In genomic region chr5:674630-675011, GRCh38 we compare ENCODE assay signal across 11 cellular contexts. TPM values are rescaled to one million over a fixed set of nuclear protein-coding genes. Genes with fewer than 3 reads are reported as not detected.
DNase-seq lines count a peak whose midpoint lies in the region; ATAC-seq, FAIRE-seq and TF ChIP-seq lines count a peak whose summit lies in the region.
"Had no signal": no experiment of that assay in that cellular context is flagged by ENCODE, and none has a peak within 500 bp of the region (broad histone marks: within the 10 kb centered on the region; RNA-seq: fewer than 3 reads in every experiment).

No MANE protein-coding gene starts in this region.

- H3K79me1 ChIP-seq in H9 (ENCODE audit: insufficient read depth, low read depth, low read length, poor library complexity, severe bottlenecking): no peaks in the 10 kb centered on the region

- H3K27ac Mint-ChIP-seq in H9: no peak overlapping the region

- H4K20me1 ChIP-seq in H9 (ENCODE audit: control insufficient read depth, insufficient read depth, insufficient read length) (no peaks in the 10 kb centered on the region), SK-N-SH (ENCODE audit: insufficient read depth) (0 out of 2 replicates have a peak, but pooled peaks cover 3% of the 10 kb centered on the region)

- no peak for TF ChIP-seq RAD21 in SK-N-SH (IDR thresholded peaks at IDR 0.05; ENCODE audit: low read length)

- H3K4me1 ChIP-seq in H9 (ENCODE audit: insufficient read depth, low read length): no peaks in the 10 kb centered on the region
- peaks cover 45% of the 10 kb centered on the region for H3K4me1 ChIP-seq in muscle layer of colon (ENCODE audit: insufficient read depth, low read length)
- peaks cover 12 to 23% of the 10 kb centered on the region in 2 experiments; a peak in 2 of 4 replicates for H3K4me1 ChIP-seq in SK-N-SH (ENCODE audit: control insufficient read depth in 1 of 2, insufficient read depth in 2 of 2, low read depth in 1 of 2, low read length in 1 of 2)
- peaks cover 33% of the 10 kb centered on the region for H3K4me1 ChIP-seq in mucosa of descending colon (ENCODE audit: low read depth)

- H3K4me3 ChIP-seq in bronchial epithelial cell (ENCODE audit: low read depth, low read length) (no peak overlapping the region), muscle layer of colon (ENCODE audit: low read depth in 1 of 2, low read length in 2 of 2) (no peak overlapping the region), SK-N-SH (ENCODE audit: low read depth in 2 of 2, low read length in 1 of 2) (no peak overlapping the region), mucosa of descending colon (no peak overlapping the region)

- POLR2A ChIA-PET in SK-N-SH (lab: Yijun Ruan, JAX): no interaction called here

- no peak overlapping the region for H4K5ac ChIP-seq in H9 (ENCODE audit: insufficient read length, low read depth, low read length)

- no peaks in the 10 kb centered on the region for H3K36me3 Mint-ChIP-seq in H9 (ENCODE audit: insufficient read depth in 1 of 3, low read depth in 3 of 3)
- H3K36me3 Mint-ChIP-seq: CD4-positive, CD25-positive, alpha-beta regulatory T cell had no signal

- no peak for ATAC-seq in mucosa of descending colon
- no peak for ATAC-seq in HG03565 (IDR thresholded peaks at IDR 0.05; ENCODE audit: unreplicated experiment)

- no peak for FAIRE-seq in bronchial epithelial cell (lab: Jason Lieb, UNC)

- no peaks in the 10 kb centered on the region for H3K9me3 Mint-ChIP-seq in H9
- H3K9me3 Mint-ChIP-seq: CD4-positive, CD25-positive, alpha-beta regulatory T cell had no signal

- H3K4me2 ChIP-seq in H9 (ENCODE audit: insufficient read depth, insufficient read length, low read length) (no peak overlapping the region), SK-N-SH (no peak overlapping the region)

- no peak overlapping the region; the same call in 1 of the 2 replicates for H3K4ac ChIP-seq in H9 (ENCODE audit: low read depth, low read length)

- no peak overlapping the region for H3K27ac ChIP-seq in H9 (ENCODE audit: insufficient read length, low read depth, low read length)
- peak overlapping the region; percentile 80 for H3K27ac ChIP-seq in muscle layer of colon (ENCODE audit: low read depth, low read length)
- H3K27ac ChIP-seq in SK-N-SH (ENCODE audit: low read depth in 2 of 2, low read length in 1 of 2): no peak overlapping the region
- H3K27ac ChIP-seq: brain microvascular endothelial cell had no signal

- peaks cover 5 to 9% of the 10 kb centered on the region in 2 experiments for H3K4me1 Mint-ChIP-seq in H9

- peak overlapping the region; percentile 27 for H3K18ac ChIP-seq in H9 (ENCODE audit: insufficient read length, low read depth, low read length)

- no peak overlapping the region for H3K4me3 Mint-ChIP-seq in H9
- H3K4me3 Mint-ChIP-seq: CD4-positive, CD25-positive, alpha-beta regulatory T cell had no signal

- no peak overlapping the region for H4K8ac ChIP-seq in H9 (replicated peaks; ENCODE audit: insufficient read length, low read depth, low read length)

- no peaks in the 10 kb centered on the region for H3K23me2 ChIP-seq in H9 (ENCODE audit: insufficient read length, low read depth, low read length, poor library complexity, severe bottlenecking)

- CTCF ChIA-PET in SK-N-SH (lab: Yijun Ruan, JAX): interaction anchor here (7.2 kb wide), 1 partner anchor 229 kb away, joined by 88 read pairs; no protein-coding TSS in a partner anchor

- H3K23ac ChIP-seq in H9 (ENCODE audit: insufficient read length, low read depth, low read length): no peak overlapping the region

- no peaks in the 10 kb centered on the region for H3F3A ChIP-seq in SK-N-SH (replicated peaks; ENCODE audit: insufficient read depth)

- H2BK5ac ChIP-seq in H9 (ENCODE audit: insufficient read length, low read length): no peak overlapping the region

- H3K9me2 ChIP-seq in SK-N-SH: no peaks in the 10 kb centered on the region

- no peak for TF ChIP-seq EP300 in SK-N-SH (IDR thresholded peaks at IDR 0.05; ENCODE audit: borderline replicate concordance in 1 of 2, low read depth in 1 of 2, low read length in 1 of 2)

- no peaks in the 10 kb centered on the region for H3K36me3 ChIP-seq in bronchial epithelial cell (ENCODE audit: control insufficient read depth, insufficient read depth, low read length)
- peaks cover 6% of the 10 kb centered on the region for H3K36me3 ChIP-seq in muscle layer of colon (ENCODE audit: insufficient read depth, low read length)
- H3K36me3 ChIP-seq in SK-N-SH (replicated peaks in 1 of 2; ENCODE audit: control insufficient read depth in 1 of 2, insufficient read depth in 2 of 2, low read length in 1 of 2): no peaks in the 10 kb centered on the region
- no peaks in the 10 kb centered on the region for H3K36me3 ChIP-seq in mucosa of descending colon (ENCODE audit: low read depth)
- H3K36me3 ChIP-seq: brain microvascular endothelial cell had no signal

- no peak overlapping the region for H2BK15ac ChIP-seq in H9 (ENCODE audit: low read depth, low read length)

- H3K27me3 ChIP-seq in H9 (ENCODE audit: insufficient read depth, low read length): no peaks in the 10 kb centered on the region; the same call in 1 of the 2 replicates
- peaks cover 5% of the 10 kb centered on the region for H3K27me3 ChIP-seq in bronchial epithelial cell (ENCODE audit: control insufficient read depth, insufficient read depth, low read length)
- H3K27me3 ChIP-seq in muscle layer of colon (ENCODE audit: control insufficient read depth in 1 of 2, insufficient read depth in 2 of 2, low read length in 2 of 2): no peaks in the 10 kb centered on the region
- H3K27me3 ChIP-seq in SK-N-SH (ENCODE audit: insufficient read depth): no peaks in the 10 kb centered on the region

- intact Hi-C loops in mucosa of descending colon (cut with DNase I, micrococcal nuclease): loop anchor here in 1 of 2 donors (5.0 kb wide), 1 partner anchor 228 kb away; no protein-coding TSS in a partner anchor

- TF ChIP-seq CTCF in H9 (conservative IDR thresholded peaks at IDR 0.05) (no peak), bronchial epithelial cell (IDR thresholded peaks at IDR 0.05; ENCODE audit: insufficient read depth, low read length, severe bottlenecking) (peak; percentile 1), SK-N-SH (IDR thresholded peaks at IDR 0.05) (no peak), mucosa of descending colon (IDR thresholded peaks at IDR 0.05) (no peak)

- H3K9ac ChIP-seq in H9 (ENCODE audit: extremely low read depth, insufficient read length, low read length): no peak overlapping the region
- no peak overlapping the region for H3K9ac ChIP-seq in muscle layer of colon (ENCODE audit: low read length)
- H3K9ac ChIP-seq in SK-N-SH: no peak overlapping the region

- H3K79me2 ChIP-seq in H9 (ENCODE audit: insufficient read depth, low read length) (no peaks in the 10 kb centered on the region), SK-N-SH (ENCODE audit: insufficient read depth) (no peaks in the 10 kb centered on the region)

- peak overlapping the region; percentile 21; the same call in 1 of the 2 replicates for H3K14ac ChIP-seq in H9 (ENCODE audit: insufficient read depth, low read length)

- H2AK5ac ChIP-seq in H9 (ENCODE audit: insufficient read length, low read length): no peak overlapping the region

- DNase-seq in Ammon's horn (ENCODE audit: low spot score): peak; percentile 64
- peak; percentile 43 for DNase-seq in H9
- DNase-seq in bronchial epithelial cell (ENCODE audit: low read depth): no peak
- no peak for DNase-seq in SK-N-SH
- no peak for DNase-seq in mucosa of descending colon
- DNase-seq in pons (ENCODE audit: low spot score): no peak
- DNase-seq: brain microvascular endothelial cell; CD4-positive, CD25-positive, alpha-beta regulatory T cell; NCI-H2081 treated with DMSO at 0.1 percent for 48 hours had no signal

- no peak overlapping the region for H3T11ph ChIP-seq in H9 (ENCODE audit: low read length)

- H2AFZ ChIP-seq in H9 (ENCODE audit: low read length) (no peak overlapping the region), SK-N-SH (ENCODE audit: low read depth) (no peak overlapping the region)

- peaks cover 47% of the 10 kb centered on the region for H3K27me3 Mint-ChIP-seq in H9 (ENCODE audit: low read depth)

- H3K56ac ChIP-seq in H9 (ENCODE audit: insufficient read length, low read depth, low read length): no peak overlapping the region

- H2BK20ac ChIP-seq in H9 (ENCODE audit: low read depth, low read length, poor library complexity, severe bottlenecking): no peak overlapping the region

- H2BK120ac ChIP-seq in H9 (ENCODE audit: low read depth, low read length, poor library complexity, severe bottlenecking): no peak overlapping the region

- no CpG with 5 or more reads among the region's 7 CpGs for WGBS in H9 (ENCODE audit: extremely low coverage, insufficient read length, low lambda C conversion rate)
- no CpG with 5 or more reads among the region's 7 CpGs for WGBS in SK-N-SH (ENCODE audit: low lambda C conversion rate)

- peak overlapping the region; percentile 96 for H4K91ac ChIP-seq in H9 (ENCODE audit: insufficient read length, low read depth, low read length)

- H3K9me3 ChIP-seq in H9 (ENCODE audit: control insufficient read depth, low read depth, low read length): no peaks in the 10 kb centered on the region
- no peaks in the 10 kb centered on the region for H3K9me3 ChIP-seq in muscle layer of colon (ENCODE audit: low read length)
- H3K9me3 ChIP-seq in SK-N-SH: no peaks in the 10 kb centered on the region
- no peaks in the 10 kb centered on the region for H3K9me3 ChIP-seq in mucosa of descending colon

- no peak overlapping the region for H2BK12ac ChIP-seq in H9 (ENCODE audit: insufficient read length, low read depth, low read length)

TF ChIP-seq in SK-N-SH, 30 proteins besides CTCF, POLR2A, EP300 and RAD21:
- TF ChIP-seq RXRA (IDR thresholded peaks at IDR 0.05; ENCODE audit: borderline replicate concordance, low read depth) (no peak), MXI1 (IDR thresholded peaks at IDR 0.05; ENCODE audit: low read depth, low read length) (no peak), FOXJ3 (CRISPR knock-in tag; IDR thresholded peaks at IDR 0.05) (no peak), TAF1 (IDR thresholded peaks at IDR 0.05; ENCODE audit: borderline replicate concordance, low read depth, low read length) (no peak), TEAD4 (IDR thresholded peaks at IDR 0.05; ENCODE audit: borderline replicate concordance, insufficient read depth) (no peak)

RNA-seq across cellular contexts. Expression of gene TPPP, which starts 18.5 kb away (rescaled TPM):
- total RNA-seq in H9 (2021): 0.44 and 0.48 TPM in 2 replicates
- 1.6 and 2.4 TPM in 2 replicates for total RNA-seq in bronchial epithelial cell
- 0.05 and 0.10 TPM in 2 replicates for polyA plus RNA-seq in SK-N-SH (2012; rRNA removed)
- polyA plus RNA-seq in SK-N-SH (2012; cell fraction: cytosol; rRNA removed): 0.04 and 0.05 TPM in 2 replicates
- 0.11 and 0.33 TPM in 2 replicates for polyA plus RNA-seq in SK-N-SH (2012; cell fraction: nucleus; rRNA removed)
- 10 to 100 TPM in 1 of 3 donors, 1 to 10 TPM in 2; 2.2 to 18.1 (median 2.2) TPM for total RNA-seq in mucosa of descending colon

Comparison
In these comparisons a context has a peak if more than half of its experiments do, and no peak if none do; other contexts are left out.
1. DNase-seq: peak in Ammon's horn (single experiment) and H9 (single experiment); none in bronchial epithelial cell (single experiment), SK-N-SH (single experiment), mucosa of descending colon (0 of 3) and pons (single experiment).